ENCODE assay signal across 28 cellular contexts in the genomic region with DNA sequence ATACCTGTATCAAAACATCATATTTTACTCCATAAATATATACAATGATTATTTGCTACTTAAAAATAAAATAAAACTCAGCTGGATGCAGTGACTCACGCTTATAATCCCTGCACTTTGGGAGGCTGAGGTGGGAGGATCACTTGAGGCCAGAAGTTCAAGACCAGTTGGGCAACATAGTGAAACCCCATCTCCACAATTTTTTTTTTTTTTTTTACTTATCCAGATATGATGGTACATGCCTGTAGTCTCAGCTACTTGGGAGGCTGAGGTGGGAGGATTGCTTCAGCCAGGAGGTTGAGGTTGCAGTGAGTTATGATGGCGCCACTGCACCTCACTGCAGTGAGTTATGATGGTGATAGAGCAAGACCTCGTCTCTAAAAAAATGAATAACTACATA.
"Had no signal": no experiment of that assay in that cellular context is flagged by ENCODE, and none has a peak within 500 bp of the region (broad histone marks: within the 10 kb centered on the region; RNA-seq: fewer than 3 reads in every experiment).

No MANE protein-coding gene starts in this region.

- H3K27me3 Mint-ChIP-seq: activated naive CD4-positive, alpha-beta T cell treated with anti-CD3 and anti-CD28 coated beads, Interleukin-2, amount 10 ng/mL, durations not matched to agents 7 days and 5 days; activated naive CD8-positive, alpha-beta T cell treated with anti-CD3 and anti-CD28 coated beads, Interleukin-2, amount 10 ng/mL, durations not matched to agents 7 days and 5 days; effector memory CD8-positive, alpha-beta T cell had no signal

- H3K9me3 Mint-ChIP-seq: activated naive CD4-positive, alpha-beta T cell treated with anti-CD3 and anti-CD28 coated beads, Interleukin-2, amount 10 ng/mL, durations not matched to agents 7 days and 5 days; activated naive CD8-positive, alpha-beta T cell treated with anti-CD3 and anti-CD28 coated beads, Interleukin-2, amount 10 ng/mL, durations not matched to agents 7 days and 5 days; effector memory CD8-positive, alpha-beta T cell; natural killer cell; T-helper 2 cell treated with Interferon-gamma antibody and Interleukin-4, amounts not matched to agents 5 μg/mL and 100 μg/mL, for 36 hours had no signal

- H3K36me3 Mint-ChIP-seq: natural killer cell had no signal

- FAIRE-seq: astrocyte, islet of Langerhans, urothelium cell line had no signal

- H3K4me3 Mint-ChIP-seq: activated naive CD4-positive, alpha-beta T cell treated with anti-CD3 and anti-CD28 coated beads, Interleukin-2, amount 10 ng/mL, durations not matched to agents 7 days and 5 days; activated naive CD8-positive, alpha-beta T cell treated with anti-CD3 and anti-CD28 coated beads, Interleukin-2, amount 10 ng/mL, durations not matched to agents 7 days and 5 days; effector memory CD8-positive, alpha-beta T cell; natural killer cell; T-helper 2 cell treated with Interferon-gamma antibody and Interleukin-4, amounts not matched to agents 5 μg/mL and 100 μg/mL, for 36 hours had no signal

- H3K4me1 ChIP-seq: left lung, lower lobe of right lung, right lobe of liver, testis had no signal

- DNase-seq: activated CD4-positive, alpha-beta T cell treated with anti-CD3 and anti-CD28 coated beads for 4 hours; activated CD4-positive, alpha-beta T cell treated with anti-CD3 and anti-CD28 coated beads, Interleukin-2, amount 50 U/mL, for 4 hours; activated gamma-delta T cell; activated naive CD4-positive, alpha-beta T cell treated with anti-CD3 and anti-CD28 coated beads, Interleukin-2, amount 10 ng/mL, durations not matched to agents 7 days and 5 days; activated naive CD8-positive, alpha-beta T cell treated with anti-CD3 and anti-CD28 coated beads, Interleukin-2, amount 10 ng/mL, durations not matched to agents 7 days and 5 days; activated T-cell treated with anti-CD3 and anti-CD28 coated beads for 4 hours; amniotic stem cell; brain microvascular endothelial cell; cortex of kidney; effector memory CD8-positive, alpha-beta T cell; foreskin melanocyte; heart right ventricle; left lung; lower lobe of right lung; mesendoderm; natural killer cell; right lobe of liver; stimulated activated CD4-positive, alpha-beta T cell treated with anti-CD3 and anti-CD28 coated beads, Interleukin-2, amount 100 ng/mL, for 48 hours; stimulated activated naive CD8-positive, alpha-beta T cell treated with anti-CD3 and anti-CD28 coated beads, Interleukin-15, Interleukin-2, amounts not matched to agents 100 U/mL and 50 U/mL, for 24 hours; T-helper 1 cell; testis; transverse colon had no signal

- H3K9me3 ChIP-seq: heart right ventricle, left lung, lower lobe of right lung, right lobe of liver, testis, transverse colon had no signal

- H3K27me3 ChIP-seq: brain microvascular endothelial cell, right lobe of liver, testis had no signal

- H3K27ac ChIP-seq: brain microvascular endothelial cell, heart right ventricle, left lung, lower lobe of right lung, right lobe of liver, testis, transverse colon, VCaP had no signal

- H3K27ac Mint-ChIP-seq: activated naive CD8-positive, alpha-beta T cell treated with anti-CD3 and anti-CD28 coated beads, Interleukin-2, amount 10 ng/mL, durations not matched to agents 7 days and 5 days; natural killer cell; T-helper 2 cell treated with Interferon-gamma antibody and Interleukin-4, amounts not matched to agents 5 μg/mL and 100 μg/mL, for 36 hours had no signal

- H3K4me3 ChIP-seq: heart right ventricle, left lung, lower lobe of right lung, right lobe of liver, testis, transverse colon had no signal

- H3K36me3 ChIP-seq: brain microvascular endothelial cell, heart right ventricle, left lung, lower lobe of right lung, right lobe of liver, transverse colon had no signal

- ATAC-seq: effector memory CD8-positive, alpha-beta T cell; esophagus mucosa; left lung; lower lobe of right lung; natural killer cell; right lobe of liver; stimulated activated naive CD8-positive, alpha-beta T cell treated with anti-CD3 and anti-CD28 coated beads, Interleukin-15, Interleukin-2, amounts not matched to agents 100 U/mL and 50 U/mL, for 24 hours had no signal
